Comparison of ENCODE assay signal across 2 cellular contexts in the genomic region with DNA sequence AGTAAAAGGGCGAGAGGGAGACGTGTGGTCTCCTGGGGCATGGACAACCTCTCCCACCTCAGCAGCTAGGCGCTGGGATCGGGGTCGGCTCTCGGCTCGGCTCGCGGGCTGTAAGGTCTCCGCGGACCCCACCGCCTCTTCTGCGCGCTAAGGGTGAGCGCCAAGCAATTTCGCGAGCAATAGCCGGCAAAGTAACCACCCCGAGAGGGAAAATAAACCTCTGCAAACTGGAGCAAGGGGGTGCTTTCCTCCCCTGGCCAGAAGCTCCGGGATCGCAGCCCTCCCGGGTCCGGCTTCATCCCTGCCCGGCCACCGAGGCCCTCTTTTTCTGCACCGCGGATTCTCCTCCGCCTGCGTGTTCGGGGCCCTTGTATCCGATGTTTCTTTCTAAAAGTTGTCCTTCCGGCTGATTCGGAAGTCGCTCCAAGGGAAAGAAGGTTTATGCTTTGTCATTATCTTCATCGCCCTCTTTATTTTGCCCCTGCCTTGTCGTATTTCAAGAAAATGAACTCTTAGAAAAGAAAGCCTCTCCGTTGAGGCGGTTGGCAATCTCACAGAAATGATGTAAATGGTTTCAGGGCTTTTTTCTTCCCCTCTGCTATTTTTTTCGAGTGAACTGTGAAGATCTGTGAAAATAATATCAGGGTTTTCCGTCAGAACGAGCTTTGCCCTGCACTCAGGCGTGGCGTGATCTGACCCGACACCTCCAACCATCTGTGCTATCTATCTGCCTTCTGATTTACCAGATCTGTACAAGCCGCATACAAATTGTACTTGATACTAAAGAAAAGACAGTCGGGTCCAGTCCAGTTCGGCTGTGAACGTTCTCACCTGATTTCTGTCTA.
TF ChIP-seq lines count a peak whose summit lies in the region.

No MANE protein-coding gene starts in this region.

TF ChIP-seq in IMR-90, 13 proteins besides CTCF, POLR2A, EP300 and RAD21:
- no peak for TF ChIP-seq FOS (IDR thresholded peaks at IDR 0.05; ENCODE audit: low read depth, low read length)
- no peak for TF ChIP-seq NFE2L2 (IDR thresholded peaks at IDR 0.05; ENCODE audit: low read depth, low read length)
- no peak for TF ChIP-seq MAFK (IDR thresholded peaks at IDR 0.05; ENCODE audit: low read depth, low read length)
- TF ChIP-seq MAZ (IDR thresholded peaks at IDR 0.05; ENCODE audit: borderline replicate concordance, low read depth, low read length) = no peak
- TF ChIP-seq CEBPB (IDR thresholded peaks at IDR 0.05; ENCODE audit: low read depth, low read length) = no peak
- no peak for TF ChIP-seq RFX5 (IDR thresholded peaks at IDR 0.05; ENCODE audit: low read depth, low read length)
- TF ChIP-seq SMC3 (IDR thresholded peaks at IDR 0.05; ENCODE audit: low read depth, low read length) = no peak
- no peak for TF ChIP-seq CHD1 (IDR thresholded peaks at IDR 0.05; ENCODE audit: low read depth, low read length)
- TF ChIP-seq, protein P1, sequence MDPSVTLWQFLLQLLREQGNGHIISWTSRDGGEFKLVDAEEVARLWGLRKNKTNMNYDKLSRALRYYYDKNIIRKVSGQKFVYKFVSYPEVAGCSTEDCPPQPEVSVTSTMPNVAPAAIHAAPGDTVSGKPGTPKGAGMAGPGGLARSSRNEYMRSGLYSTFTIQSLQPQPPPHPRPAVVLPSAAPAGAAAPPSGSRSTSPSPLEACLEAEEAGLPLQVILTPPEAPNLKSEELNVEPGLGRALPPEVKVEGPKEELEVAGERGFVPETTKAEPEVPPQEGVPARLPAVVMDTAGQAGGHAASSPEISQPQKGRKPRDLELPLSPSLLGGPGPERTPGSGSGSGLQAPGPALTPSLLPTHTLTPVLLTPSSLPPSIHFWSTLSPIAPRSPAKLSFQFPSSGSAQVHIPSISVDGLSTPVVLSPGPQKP (IDR thresholded peaks at IDR 0.05; ENCODE audit: borderline replicate concordance, low read depth, low read length) = no peak

TF ChIP-seq in neural cell, 6 proteins besides CTCF, POLR2A, EP300 and RAD21:
- TF ChIP-seq SMC3 (conservative IDR thresholded peaks at IDR 0.05; ENCODE audit: poor library complexity) = no peak
- TF ChIP-seq POLR2AphosphoS5 (IDR thresholded peaks at IDR 0.05) = peak; percentile 39
- TF ChIP-seq MXI1 (conservative IDR thresholded peaks at IDR 0.05; ENCODE audit: poor library complexity, severe bottlenecking) = no peak
- TF ChIP-seq, protein P2, sequence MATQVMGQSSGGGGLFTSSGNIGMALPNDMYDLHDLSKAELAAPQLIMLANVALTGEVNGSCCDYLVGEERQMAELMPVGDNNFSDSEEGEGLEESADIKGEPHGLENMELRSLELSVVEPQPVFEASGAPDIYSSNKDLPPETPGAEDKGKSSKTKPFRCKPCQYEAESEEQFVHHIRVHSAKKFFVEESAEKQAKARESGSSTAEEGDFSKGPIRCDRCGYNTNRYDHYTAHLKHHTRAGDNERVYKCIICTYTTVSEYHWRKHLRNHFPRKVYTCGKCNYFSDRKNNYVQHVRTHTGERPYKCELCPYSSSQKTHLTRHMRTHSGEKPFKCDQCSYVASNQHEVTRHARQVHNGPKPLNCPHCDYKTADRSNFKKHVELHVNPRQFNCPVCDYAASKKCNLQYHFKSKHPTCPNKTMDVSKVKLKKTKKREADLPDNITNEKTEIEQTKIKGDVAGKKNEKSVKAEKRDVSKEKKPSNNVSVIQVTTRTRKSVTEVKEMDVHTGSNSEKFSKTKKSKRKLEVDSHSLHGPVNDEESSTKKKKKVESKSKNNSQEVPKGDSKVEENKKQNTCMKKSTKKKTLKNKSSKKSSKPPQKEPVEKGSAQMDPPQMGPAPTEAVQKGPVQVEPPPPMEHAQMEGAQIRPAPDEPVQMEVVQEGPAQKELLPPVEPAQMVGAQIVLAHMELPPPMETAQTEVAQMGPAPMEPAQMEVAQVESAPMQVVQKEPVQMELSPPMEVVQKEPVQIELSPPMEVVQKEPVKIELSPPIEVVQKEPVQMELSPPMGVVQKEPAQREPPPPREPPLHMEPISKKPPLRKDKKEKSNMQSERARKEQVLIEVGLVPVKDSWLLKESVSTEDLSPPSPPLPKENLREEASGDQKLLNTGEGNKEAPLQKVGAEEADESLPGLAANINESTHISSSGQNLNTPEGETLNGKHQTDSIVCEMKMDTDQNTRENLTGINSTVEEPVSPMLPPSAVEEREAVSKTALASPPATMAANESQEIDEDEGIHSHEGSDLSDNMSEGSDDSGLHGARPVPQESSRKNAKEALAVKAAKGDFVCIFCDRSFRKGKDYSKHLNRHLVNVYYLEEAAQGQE (IDR thresholded peaks at IDR 0.05; ENCODE audit: borderline replicate concordance) = no peak
- TF ChIP-seq TAF1 (IDR thresholded peaks at IDR 0.05; ENCODE audit: low read depth) = no peak
- no peak for TF ChIP-seq EZH2 (IDR thresholded peaks at IDR 0.05; ENCODE audit: borderline replicate concordance, insufficient read depth, low read length, poor library complexity, severe bottlenecking)
